1 cellular context compared by ENCODE assay signal in the genomic region with DNA sequence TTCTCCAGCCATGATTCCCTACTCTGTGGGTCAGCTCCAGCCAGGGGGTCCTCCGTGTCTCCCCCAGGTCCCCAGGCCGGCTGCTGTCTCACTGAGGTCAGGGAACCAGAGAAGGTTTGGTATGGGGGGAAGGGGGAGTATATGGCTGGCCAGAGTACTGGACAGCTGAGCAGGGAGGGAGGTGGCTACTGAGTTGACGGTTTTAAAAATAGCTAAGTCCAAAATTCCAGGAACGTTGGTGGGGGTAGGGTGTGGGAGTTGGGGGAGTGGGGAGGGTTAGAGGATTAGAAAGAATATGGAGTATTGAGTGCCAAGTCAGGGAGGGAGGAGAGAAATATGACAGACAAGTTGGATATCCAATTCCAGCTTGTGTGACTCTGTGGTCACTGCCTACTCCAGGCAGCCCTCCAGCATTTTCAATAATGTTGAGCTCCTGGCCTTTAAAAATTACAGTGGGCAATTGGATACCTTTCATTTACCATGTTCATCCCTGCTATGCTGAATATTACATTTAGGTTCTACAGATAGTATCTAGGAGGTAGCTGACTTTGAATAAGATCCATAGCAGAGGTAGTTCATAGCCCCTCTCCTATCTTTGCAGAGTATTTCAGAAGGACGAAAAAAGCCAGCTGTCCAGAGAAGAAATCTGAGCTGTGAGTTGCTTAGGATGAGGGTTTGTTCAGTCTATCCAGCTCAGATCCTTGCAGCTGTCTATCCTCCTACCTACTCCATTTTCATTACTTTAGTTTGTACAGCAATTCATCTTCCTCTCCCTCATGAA.
TF ChIP-seq lines count a peak whose summit lies in the region.

A gene with protein sequence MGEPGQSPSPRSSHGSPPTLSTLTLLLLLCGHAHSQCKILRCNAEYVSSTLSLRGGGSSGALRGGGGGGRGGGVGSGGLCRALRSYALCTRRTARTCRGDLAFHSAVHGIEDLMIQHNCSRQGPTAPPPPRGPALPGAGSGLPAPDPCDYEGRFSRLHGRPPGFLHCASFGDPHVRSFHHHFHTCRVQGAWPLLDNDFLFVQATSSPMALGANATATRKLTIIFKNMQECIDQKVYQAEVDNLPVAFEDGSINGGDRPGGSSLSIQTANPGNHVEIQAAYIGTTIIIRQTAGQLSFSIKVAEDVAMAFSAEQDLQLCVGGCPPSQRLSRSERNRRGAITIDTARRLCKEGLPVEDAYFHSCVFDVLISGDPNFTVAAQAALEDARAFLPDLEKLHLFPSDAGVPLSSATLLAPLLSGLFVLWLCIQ (minus strand): TSS at position 114 of the 781 bp plus-strand sequence. CDS start 1,504 bp downstream, outside the sequence.

TF ChIP-seq in K562, 482 proteins besides CTCF, POLR2A, EP300 and RAD21 (continued from another document):
- peak; percentile 82 for TF ChIP-seq ZBTB7A (IDR thresholded peaks at IDR 0.05; ENCODE audit: borderline replicate concordance, control insufficient read depth, low read depth, low read length)
- peak; percentile 82 for TF ChIP-seq NCOR1 (IDR thresholded peaks at IDR 0.05)
- TF ChIP-seq MCM5 (IDR thresholded peaks at IDR 0.05; ENCODE audit: low read depth), result no peak
- TF ChIP-seq TOE1 (IDR thresholded peaks at IDR 0.05; ENCODE audit: borderline replicate concordance), result 0 out of 2 replicates have a peak, but pooled peaks have one; percentile 26
- TF ChIP-seq TOE1 (CRISPR knock-in tag; IDR thresholded peaks at IDR 0.05; ENCODE audit: borderline replicate concordance, low read depth), result no peak
- no peak for TF ChIP-seq PHF21A (IDR thresholded peaks at IDR 0.05; ENCODE audit: borderline replicate concordance, low read depth)
- no peak for TF ChIP-seq BACH1 (tag; IDR thresholded peaks at IDR 0.05)
- TF ChIP-seq, protein P1, sequence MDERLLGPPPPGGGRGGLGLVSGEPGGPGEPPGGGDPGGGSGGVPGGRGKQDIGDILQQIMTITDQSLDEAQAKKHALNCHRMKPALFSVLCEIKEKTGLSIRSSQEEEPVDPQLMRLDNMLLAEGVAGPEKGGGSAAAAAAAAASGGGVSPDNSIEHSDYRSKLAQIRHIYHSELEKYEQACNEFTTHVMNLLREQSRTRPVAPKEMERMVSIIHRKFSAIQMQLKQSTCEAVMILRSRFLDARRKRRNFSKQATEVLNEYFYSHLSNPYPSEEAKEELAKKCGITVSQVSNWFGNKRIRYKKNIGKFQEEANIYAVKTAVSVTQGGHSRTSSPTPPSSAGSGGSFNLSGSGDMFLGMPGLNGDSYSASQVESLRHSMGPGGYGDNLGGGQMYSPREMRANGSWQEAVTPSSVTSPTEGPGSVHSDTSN (CRISPR knock-in tag; IDR thresholded peaks at IDR 0.05; ENCODE audit: low read depth), result no peak
- TF ChIP-seq, protein P1 (tag; conservative IDR thresholded peaks at IDR 0.05; ENCODE audit: low read depth), result peak; percentile 81
- 0 out of 2 replicates have a peak, but pooled peaks have one; percentile 17 for TF ChIP-seq CBFA2T2 (conservative IDR thresholded peaks at IDR 0.05)
- peak; percentile 43 for TF ChIP-seq PHF20 (IDR thresholded peaks at IDR 0.05; ENCODE audit: partially characterized antibody)
- no peak for TF ChIP-seq CBX2 (IDR thresholded peaks at IDR 0.05; ENCODE audit: insufficient read depth, low read length, poor library complexity, severe bottlenecking)
- TF ChIP-seq MTA3 (IDR thresholded peaks at IDR 0.05; ENCODE audit: borderline replicate concordance), result no peak
- TF ChIP-seq PML (IDR thresholded peaks at IDR 0.05; ENCODE audit: low read length), result no peak
- TF ChIP-seq, protein P2, sequence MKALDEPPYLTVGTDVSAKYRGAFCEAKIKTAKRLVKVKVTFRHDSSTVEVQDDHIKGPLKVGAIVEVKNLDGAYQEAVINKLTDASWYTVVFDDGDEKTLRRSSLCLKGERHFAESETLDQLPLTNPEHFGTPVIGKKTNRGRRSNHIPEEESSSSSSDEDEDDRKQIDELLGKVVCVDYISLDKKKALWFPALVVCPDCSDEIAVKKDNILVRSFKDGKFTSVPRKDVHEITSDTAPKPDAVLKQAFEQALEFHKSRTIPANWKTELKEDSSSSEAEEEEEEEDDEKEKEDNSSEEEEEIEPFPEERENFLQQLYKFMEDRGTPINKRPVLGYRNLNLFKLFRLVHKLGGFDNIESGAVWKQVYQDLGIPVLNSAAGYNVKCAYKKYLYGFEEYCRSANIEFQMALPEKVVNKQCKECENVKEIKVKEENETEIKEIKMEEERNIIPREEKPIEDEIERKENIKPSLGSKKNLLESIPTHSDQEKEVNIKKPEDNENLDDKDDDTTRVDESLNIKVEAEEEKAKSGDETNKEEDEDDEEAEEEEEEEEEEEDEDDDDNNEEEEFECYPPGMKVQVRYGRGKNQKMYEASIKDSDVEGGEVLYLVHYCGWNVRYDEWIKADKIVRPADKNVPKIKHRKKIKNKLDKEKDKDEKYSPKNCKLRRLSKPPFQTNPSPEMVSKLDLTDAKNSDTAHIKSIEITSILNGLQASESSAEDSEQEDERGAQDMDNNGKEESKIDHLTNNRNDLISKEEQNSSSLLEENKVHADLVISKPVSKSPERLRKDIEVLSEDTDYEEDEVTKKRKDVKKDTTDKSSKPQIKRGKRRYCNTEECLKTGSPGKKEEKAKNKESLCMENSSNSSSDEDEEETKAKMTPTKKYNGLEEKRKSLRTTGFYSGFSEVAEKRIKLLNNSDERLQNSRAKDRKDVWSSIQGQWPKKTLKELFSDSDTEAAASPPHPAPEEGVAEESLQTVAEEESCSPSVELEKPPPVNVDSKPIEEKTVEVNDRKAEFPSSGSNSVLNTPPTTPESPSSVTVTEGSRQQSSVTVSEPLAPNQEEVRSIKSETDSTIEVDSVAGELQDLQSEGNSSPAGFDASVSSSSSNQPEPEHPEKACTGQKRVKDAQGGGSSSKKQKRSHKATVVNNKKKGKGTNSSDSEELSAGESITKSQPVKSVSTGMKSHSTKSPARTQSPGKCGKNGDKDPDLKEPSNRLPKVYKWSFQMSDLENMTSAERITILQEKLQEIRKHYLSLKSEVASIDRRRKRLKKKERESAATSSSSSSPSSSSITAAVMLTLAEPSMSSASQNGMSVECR (CRISPR knock-in tag; IDR thresholded peaks at IDR 0.05), result no peak
- TF ChIP-seq STAT5A (IDR thresholded peaks at IDR 0.05; ENCODE audit: borderline replicate concordance, low read length), result peak; percentile 70; the same call in 1 of the 2 replicates
- TF ChIP-seq, protein P3, sequence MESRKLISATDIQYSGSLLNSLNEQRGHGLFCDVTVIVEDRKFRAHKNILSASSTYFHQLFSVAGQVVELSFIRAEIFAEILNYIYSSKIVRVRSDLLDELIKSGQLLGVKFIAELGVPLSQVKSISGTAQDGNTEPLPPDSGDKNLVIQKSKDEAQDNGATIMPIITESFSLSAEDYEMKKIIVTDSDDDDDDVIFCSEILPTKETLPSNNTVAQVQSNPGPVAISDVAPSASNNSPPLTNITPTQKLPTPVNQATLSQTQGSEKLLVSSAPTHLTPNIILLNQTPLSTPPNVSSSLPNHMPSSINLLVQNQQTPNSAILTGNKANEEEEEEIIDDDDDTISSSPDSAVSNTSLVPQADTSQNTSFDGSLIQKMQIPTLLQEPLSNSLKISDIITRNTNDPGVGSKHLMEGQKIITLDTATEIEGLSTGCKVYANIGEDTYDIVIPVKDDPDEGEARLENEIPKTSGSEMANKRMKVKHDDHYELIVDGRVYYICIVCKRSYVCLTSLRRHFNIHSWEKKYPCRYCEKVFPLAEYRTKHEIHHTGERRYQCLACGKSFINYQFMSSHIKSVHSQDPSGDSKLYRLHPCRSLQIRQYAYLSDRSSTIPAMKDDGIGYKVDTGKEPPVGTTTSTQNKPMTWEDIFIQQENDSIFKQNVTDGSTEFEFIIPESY (CRISPR knock-in tag; IDR thresholded peaks at IDR 0.05), result no peak
- TF ChIP-seq CHCHD3 (CRISPR knock-in tag; IDR thresholded peaks at IDR 0.05), result no peak
- TF ChIP-seq TARDBP (IDR thresholded peaks at IDR 0.05), result no peak
- peak; percentile 35; the same call in 1 of the 2 replicates for TF ChIP-seq ZNF316 (IDR thresholded peaks at IDR 0.05)
- TF ChIP-seq, protein P4, sequence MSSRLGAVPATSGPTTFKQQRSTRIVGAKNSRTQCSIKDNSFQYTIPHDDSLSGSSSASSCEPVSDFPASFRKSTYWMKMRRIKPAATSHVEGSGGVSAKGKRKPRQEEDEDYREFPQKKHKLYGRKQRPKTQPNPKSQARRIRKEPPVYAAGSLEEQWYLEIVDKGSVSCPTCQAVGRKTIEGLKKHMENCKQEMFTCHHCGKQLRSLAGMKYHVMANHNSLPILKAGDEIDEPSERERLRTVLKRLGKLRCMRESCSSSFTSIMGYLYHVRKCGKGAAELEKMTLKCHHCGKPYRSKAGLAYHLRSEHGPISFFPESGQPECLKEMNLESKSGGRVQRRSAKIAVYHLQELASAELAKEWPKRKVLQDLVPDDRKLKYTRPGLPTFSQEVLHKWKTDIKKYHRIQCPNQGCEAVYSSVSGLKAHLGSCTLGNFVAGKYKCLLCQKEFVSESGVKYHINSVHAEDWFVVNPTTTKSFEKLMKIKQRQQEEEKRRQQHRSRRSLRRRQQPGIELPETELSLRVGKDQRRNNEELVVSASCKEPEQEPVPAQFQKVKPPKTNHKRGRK (tag; IDR thresholded peaks at IDR 0.05), result no peak
- TF ChIP-seq C11orf30 (IDR thresholded peaks at IDR 0.05; ENCODE audit: low read depth), result peak; percentile 44
- TF ChIP-seq ZNF174 (CRISPR knock-in tag; IDR thresholded peaks at IDR 0.05), result no peak
